In genomic region chr10:53537508-53537907, GRCh38 we compare ENCODE assay signal across 23 cellular contexts.
"Had no signal": no experiment of that assay in that cellular context is flagged by ENCODE, and none has a peak within 500 bp of the region (broad histone marks: within the 10 kb centered on the region; RNA-seq: fewer than 3 reads in every experiment).

No MANE protein-coding gene starts in this region.

- H3K27me3 ChIP-seq: adrenal gland, ascending aorta, brain microvascular endothelial cell, colonic mucosa, foreskin keratinocyte, thyroid gland had no signal

- H3K27ac Mint-ChIP-seq: activated CD8-positive, alpha-beta T cell treated with anti-CD3 and anti-CD28 coated beads, Interleukin-2, amount 10 ng/mL, durations not matched to agents 7 days and 5 days; activated naive CD8-positive, alpha-beta T cell; activated T-cell treated with anti-CD3 and anti-CD28 coated beads, Interleukin-2, amount 50 U/mL, for 24 hours; activated T-helper 17 cell treated with anti-CD3 and anti-CD28 coated beads, Interleukin-2, amount 50 U/mL, for 72 hours; endodermal cell; natural killer cell treated with Interleukin-12 subunit alpha and Interleukin-12 subunit beta and Interleukin-15 and Interleukin-18, amount 100 ng/mL, for 72 hours; progenitor cell of endocrine pancreas; stimulated activated naive CD8-positive, alpha-beta T cell treated with anti-CD3 and anti-CD28 coated beads, Interleukin-15, Interleukin-2, amounts not matched to agents 100 ng/mL and 50 ng/mL, for 24 hours; T-helper 2 cell treated with Interferon-gamma antibody and Interleukin-4, amounts not matched to agents 5 μg/mL and 100 μg/mL, for 36 hours had no signal

- H3K9me3 Mint-ChIP-seq: endodermal cell had no signal

- H3K9me3 ChIP-seq: adrenal gland, ascending aorta, colonic mucosa, thyroid gland had no signal

- H3K27ac ChIP-seq: adrenal gland, ascending aorta, brain microvascular endothelial cell, colonic mucosa, foreskin keratinocyte, thyroid gland, VCaP had no signal

- H3K36me3 ChIP-seq: adrenal gland, ascending aorta, brain microvascular endothelial cell, colonic mucosa, thyroid gland had no signal

- H3K4me1 ChIP-seq: adrenal gland, ascending aorta, colonic mucosa, foreskin keratinocyte, thyroid gland had no signal

- H3K4me3 ChIP-seq: adrenal gland, ascending aorta, colonic mucosa, thyroid gland had no signal

- H3K36me3 Mint-ChIP-seq: activated naive CD8-positive, alpha-beta T cell; natural killer cell treated with Interleukin-12 subunit alpha and Interleukin-12 subunit beta and Interleukin-15 and Interleukin-18, amount 100 ng/mL, for 72 hours had no signal

- H3K4me3 Mint-ChIP-seq: activated CD8-positive, alpha-beta T cell treated with anti-CD3 and anti-CD28 coated beads, Interleukin-2, amount 10 ng/mL, durations not matched to agents 7 days and 5 days; activated naive CD8-positive, alpha-beta T cell; activated T-cell treated with anti-CD3 and anti-CD28 coated beads, Interleukin-2, amount 50 U/mL, for 24 hours; activated T-helper 17 cell treated with anti-CD3 and anti-CD28 coated beads, Interleukin-2, amount 50 U/mL, for 72 hours; central memory CD8-positive, alpha-beta T cell; endodermal cell; natural killer cell treated with Interleukin-12 subunit alpha and Interleukin-12 subunit beta and Interleukin-15 and Interleukin-18, amount 100 ng/mL, for 72 hours; stimulated activated naive CD8-positive, alpha-beta T cell treated with anti-CD3 and anti-CD28 coated beads, Interleukin-15, Interleukin-2, amounts not matched to agents 100 ng/mL and 50 ng/mL, for 24 hours; T-helper 2 cell treated with Interferon-gamma antibody and Interleukin-4, amounts not matched to agents 5 μg/mL and 100 μg/mL, for 36 hours had no signal

- H3K27me3 Mint-ChIP-seq: activated naive CD8-positive, alpha-beta T cell; activated T-cell treated with anti-CD3 and anti-CD28 coated beads, Interleukin-2, amount 50 U/mL, for 24 hours; activated T-helper 17 cell treated with anti-CD3 and anti-CD28 coated beads, Interleukin-2, amount 50 U/mL, for 72 hours; central memory CD8-positive, alpha-beta T cell; natural killer cell treated with Interleukin-12 subunit alpha and Interleukin-12 subunit beta and Interleukin-15 and Interleukin-18, amount 100 ng/mL, for 72 hours; progenitor cell of endocrine pancreas; stimulated activated naive CD8-positive, alpha-beta T cell treated with anti-CD3 and anti-CD28 coated beads, Interleukin-15, Interleukin-2, amounts not matched to agents 100 ng/mL and 50 ng/mL, for 24 hours had no signal

- DNase-seq: activated CD4-positive, alpha-beta T cell treated with anti-CD3 and anti-CD28 coated beads, Interleukin-2, amount 50 U/mL, for 1 hour; activated CD8-positive, alpha-beta T cell treated with anti-CD3 and anti-CD28 coated beads, Interleukin-2, amount 10 ng/mL, durations not matched to agents 7 days and 5 days; activated T-cell treated with anti-CD3 and anti-CD28 coated beads, Interleukin-2, amount 50 U/mL, for 24 hours; adrenal gland; brain microvascular endothelial cell; colonic mucosa; endodermal cell; foreskin keratinocyte; kidney; midbrain; retina; stimulated activated CD4-positive, alpha-beta T cell treated with anti-CD3 and anti-CD28 coated beads, Interleukin-12 subunit alpha, Interleukin-12 subunit beta, amount 100 ng/mL, for 4 hours; substantia nigra; thyroid gland had no signal

- H3K4me1 Mint-ChIP-seq: activated T-helper 17 cell treated with anti-CD3 and anti-CD28 coated beads, Interleukin-2, amount 50 U/mL, for 72 hours; central memory CD8-positive, alpha-beta T cell had no signal
